Comparison of ENCODE assay signal across 9 cellular contexts in genomic region chrX:140713174-140713539, GRCh38. TPM values are rescaled to one million over a fixed set of nuclear protein-coding genes. Genes with fewer than 3 reads are reported as not detected.
A peak's percentile ranks its signal among the peaks of the same experiment; 100 is the strongest.
DNase-seq lines count a peak whose midpoint lies in the region; ATAC-seq and TF ChIP-seq lines count a peak whose summit lies in the region.
"Had no signal": no experiment of that assay in that cellular context is flagged by ENCODE, and none has a peak within 500 bp of the region (broad histone marks: within the 10 kb centered on the region; RNA-seq: fewer than 3 reads in every experiment).

No MANE protein-coding gene starts in this region.

- CTCF ChIA-PET in WTC11 (lab: Charles Lee), result interaction anchor here (0.9 kb wide), 1 partner anchor 187 kb away, joined by 6 read pairs; no protein-coding TSS in a partner anchor

- H3K4me3 Mint-ChIP-seq in WTC11, result peak overlapping the region; percentile 37; the same call in 1 of the 2 replicates

- H3K4me1 ChIP-seq in heart left ventricle (peaks cover 0 to 2% (median 0%) of the 10 kb centered on the region in 12 donors), left lung (no peaks in the 10 kb centered on the region), tibial nerve (no peaks in the 10 kb centered on the region)

- H3K36me3 Mint-ChIP-seq in WTC11, result no peaks in the 10 kb centered on the region

- DNase-seq in heart left ventricle (no peak), cardiac septum (ENCODE audit: low spot score) (no peak), WTC11 (ENCODE audit: low spot score) (no peak), left lung (no peak), tibial nerve (ENCODE audit: low spot score in 2 of 2) (no peak), NCI-H146 (lab: John Stamatoyannopoulos, UW) (no peak), Ammon's horn (ENCODE audit: low spot score) (no peak), DMS 273 (lab: John Stamatoyannopoulos, UW; ENCODE audit: unreplicated experiment) (no peak)

- H3K36me3 ChIP-seq in heart left ventricle (no peaks in the 10 kb centered on the region), left lung (no peaks in the 10 kb centered on the region), tibial nerve (no peaks in the 10 kb centered on the region)
- H3K36me3 ChIP-seq: ovary had no signal

- POLR2A ChIA-PET in WTC11 (lab: Charles Lee), result no interaction called here

- WGBS in heart left ventricle, 4 donors, result 8 to 45% (median 23%) methylated on average over 6 of the region's 6 CpGs
- 13 to 37% methylated on average over 6 of the region's 6 CpGs for WGBS in tibial nerve, 2 donors

- TF ChIP-seq POLR2A in heart left ventricle (IDR thresholded peaks at IDR 0.05) (no peak), tibial nerve (IDR thresholded peaks at IDR 0.05) (no peak)

- H3K9me3 Mint-ChIP-seq in WTC11, result no peaks in the 10 kb centered on the region

- H3K27me3 Mint-ChIP-seq in WTC11 (ENCODE audit: low read depth), result peaks cover 6% of the 10 kb centered on the region

- intact Hi-C loops in heart left ventricle (cut with DNase I) (no loop called here), cardiac septum (cut with DNase I) (no loop called here), left lung (cut with DNase I) (no loop called here)

- H3K27ac Mint-ChIP-seq in WTC11, result no peak overlapping the region

- peaks cover 0 to 23% (median 0%) of the 10 kb centered on the region in 9 donors for H3K27me3 ChIP-seq in heart left ventricle
- peaks cover 5 to 6% of the 10 kb centered on the region in 2 donors for H3K27me3 ChIP-seq in left lung
- H3K27me3 ChIP-seq in tibial nerve, result peaks cover 0 to 18% of the 10 kb centered on the region in 2 donors
- H3K27me3 ChIP-seq: ovary had no signal

- TF ChIP-seq CTCF in heart left ventricle (IDR thresholded peaks at IDR 0.05) (no peak), WTC11 (IDR thresholded peaks at IDR 0.05) (no peak), left lung (IDR thresholded peaks at IDR 0.05) (no peak), tibial nerve (IDR thresholded peaks at IDR 0.05) (no peak)

- TF ChIP-seq EP300 in tibial nerve (IDR thresholded peaks at IDR 0.05), result no peak

- peak overlapping the region in 10 of 12 donors; percentile 9 to 46 (median 35) for H3K4me3 ChIP-seq in heart left ventricle
- H3K4me3 ChIP-seq in left lung, result no peak overlapping the region
- H3K4me3 ChIP-seq in tibial nerve, result peak overlapping the region in 3 of 4 donors; percentile 5 to 43 (median 12)
- H3K4me3 ChIP-seq: ovary had no signal

- H3K9me3 ChIP-seq in heart left ventricle, result no peaks in the 10 kb centered on the region
- H3K9me3 ChIP-seq in left lung, result no peaks in the 10 kb centered on the region
- H3K9me3 ChIP-seq in tibial nerve, result no peaks in the 10 kb centered on the region
- H3K9me3 ChIP-seq: ovary had no signal

- peak overlapping the region in 2 of 12 donors; percentile 4 to 38 for H3K27ac ChIP-seq in heart left ventricle
- H3K27ac ChIP-seq in left lung, result no peak overlapping the region
- H3K27ac ChIP-seq in tibial nerve, result peak overlapping the region in 3 of 4 donors; percentile 25 to 78 (median 60)
- H3K27ac ChIP-seq: ovary had no signal

- H3K4me1 Mint-ChIP-seq in WTC11, result peaks cover 26% of the 10 kb centered on the region

- ATAC-seq in heart left ventricle (no peak), WTC11 (no peak; the same call in 1 of the 2 replicates), left lung (peak; percentile 30)

TF ChIP-seq in WTC11, 78 proteins besides CTCF, POLR2A, EP300 and RAD21 (continues in another document):
- TF ChIP-seq ZBTB43 (CRISPR knock-in tag; IDR thresholded peaks at IDR 0.05) (no peak), AR (CRISPR knock-in tag; IDR thresholded peaks at IDR 0.05) (no peak), CREB1 (CRISPR knock-in tag; IDR thresholded peaks at IDR 0.05) (no peak), ATF3 (CRISPR knock-in tag; conservative IDR thresholded peaks at IDR 0.05) (no peak), E2F5 (CRISPR knock-in tag; IDR thresholded peaks at IDR 0.05) (no peak), PRDM15 (CRISPR knock-in tag; IDR thresholded peaks at IDR 0.05) (no peak), CBFB (CRISPR knock-in tag; IDR thresholded peaks at IDR 0.05; ENCODE audit: low read depth) (no peak), MLX (CRISPR knock-in tag; IDR thresholded peaks at IDR 0.05) (no peak)

RNA-seq across cellular contexts. Expression of gene LINC00632, which starts 3.6 kb away (rescaled TPM):
- total RNA-seq in heart left ventricle (100 to 1,000 TPM in 3 of 9 donors, 10 to 100 TPM in 6; 36.3 to 716 (median 59.1) TPM), cardiac septum (191 TPM), WTC11 (2021) (29.7 to 43.6 TPM (median 42.0 TPM) in 3 replicates), left lung (100 to 1,000 TPM; 159 to 458 TPM), tibial nerve (100 to 1,000 TPM; 114 to 474 (median 277) TPM)
- 10 to 100 TPM in 1 of 2 donors, 1 to 10 TPM in 1; 4.7 to 14.9 TPM for polyA plus RNA-seq in heart left ventricle

Comparison
In these comparisons a context has a peak if more than half of its experiments do, and no peak if none do; other contexts are left out.
1. H3K27ac ChIP-seq: peak in tibial nerve (3 of 4); none in left lung (0 of 2).
2. H3K4me3 ChIP-seq: peak in heart left ventricle (10 of 12) and tibial nerve (3 of 4); none in left lung (0 of 2).